ENCODE assay signal across 1 cellular context in the genomic region with DNA sequence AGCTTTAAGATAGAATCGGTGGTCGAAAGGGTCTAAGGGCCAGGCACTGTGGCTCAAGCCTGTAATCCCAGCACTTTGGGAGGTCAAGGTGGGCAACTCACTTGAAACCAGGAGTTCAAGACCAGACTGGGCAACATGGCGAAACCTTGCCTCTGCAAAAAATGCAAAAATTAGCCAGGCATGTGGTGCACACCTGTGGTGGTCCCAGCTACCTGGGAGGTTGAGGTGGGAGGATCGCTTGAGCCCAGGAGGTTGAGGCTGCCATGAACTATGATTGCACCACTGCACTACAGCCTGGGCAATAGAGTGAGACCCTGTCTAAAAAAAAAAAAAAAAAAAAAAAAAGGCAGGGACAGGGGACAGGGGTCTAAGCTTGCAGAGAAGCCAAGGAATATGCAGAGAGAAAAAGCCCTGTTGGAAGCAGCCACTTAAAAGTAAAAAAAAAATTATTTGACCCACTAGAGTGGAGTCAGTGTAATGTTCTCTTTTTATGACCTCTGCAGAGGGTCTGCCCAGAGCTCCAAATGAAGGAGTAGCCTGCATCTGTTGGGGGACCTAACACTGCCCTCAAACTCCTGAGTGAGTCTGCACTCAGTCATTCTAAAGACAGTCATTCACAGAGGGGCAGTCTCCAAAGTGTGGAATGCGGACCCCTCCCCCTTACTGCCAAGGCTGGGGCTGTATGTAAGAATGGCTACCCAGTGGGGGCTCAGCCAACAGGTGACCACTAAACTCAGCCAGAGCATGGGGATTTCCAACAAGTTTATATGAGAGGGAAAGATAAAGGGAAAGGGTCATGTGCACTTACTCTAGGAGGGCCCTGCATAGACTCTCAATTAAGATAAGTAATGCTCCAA.
A peak's percentile ranks its signal among the peaks of the same experiment; 100 is the strongest.
TF ChIP-seq lines count a peak whose summit lies in the region.

No MANE protein-coding gene starts in this region.

TF ChIP-seq in H1, 55 proteins besides CTCF, POLR2A, EP300 and RAD21 (continues in another document):
- TF ChIP-seq CREB1 (IDR thresholded peaks at IDR 0.05) = peak; percentile 20; the same call in 1 of the 2 replicates
- TF ChIP-seq NRF1 (IDR thresholded peaks at IDR 0.05; ENCODE audit: low read depth, low read length) = no peak
- peak; percentile 52 for TF ChIP-seq CHD7 (IDR thresholded peaks at IDR 0.05; ENCODE audit: insufficient replicate concordance, low read length)
- TF ChIP-seq SP4 (IDR thresholded peaks at IDR 0.05; ENCODE audit: low read length) = no peak
- TF ChIP-seq RNF2 (IDR thresholded peaks at IDR 0.05; ENCODE audit: borderline replicate concordance, low read depth, low read length, missing control alignments, poor library complexity, severe bottlenecking) = no peak
- TF ChIP-seq SP1 (IDR thresholded peaks at IDR 0.05; ENCODE audit: low read depth, low read length) = peak; percentile 91
- no peak for TF ChIP-seq FOSL1 (IDR thresholded peaks at IDR 0.05; ENCODE audit: insufficient read depth, low read depth, low read length)
- peak; percentile 30; the same call in 1 of the 2 replicates for TF ChIP-seq USF2 (IDR thresholded peaks at IDR 0.05; ENCODE audit: low read length)
- 0 out of 4 replicates have a peak, but pooled peaks of 1 of the 2 experiments have one; percentile 42 for TF ChIP-seq HDAC2 (IDR thresholded peaks at IDR 0.05; ENCODE audit: borderline replicate concordance in 1 of 2, low read depth in 2 of 2, low read length in 2 of 2)
- TF ChIP-seq CTBP2 (IDR thresholded peaks at IDR 0.05; ENCODE audit: borderline replicate concordance, insufficient read depth, insufficient read length, low read length) = peak; percentile 47
- TF ChIP-seq CHD2 (IDR thresholded peaks at IDR 0.05; ENCODE audit: low read length) = peak; percentile 45; the same call in 1 of the 2 replicates
- no peak for TF ChIP-seq PHF8 (conservative IDR thresholded peaks at IDR 0.05; ENCODE audit: low read depth, low read length)
- no peak for TF ChIP-seq SIX5 (IDR thresholded peaks at IDR 0.05; ENCODE audit: low read depth, low read length)
- no peak for TF ChIP-seq JUN (IDR thresholded peaks at IDR 0.05; ENCODE audit: low read depth, low read length)
- TF ChIP-seq, protein P1, sequence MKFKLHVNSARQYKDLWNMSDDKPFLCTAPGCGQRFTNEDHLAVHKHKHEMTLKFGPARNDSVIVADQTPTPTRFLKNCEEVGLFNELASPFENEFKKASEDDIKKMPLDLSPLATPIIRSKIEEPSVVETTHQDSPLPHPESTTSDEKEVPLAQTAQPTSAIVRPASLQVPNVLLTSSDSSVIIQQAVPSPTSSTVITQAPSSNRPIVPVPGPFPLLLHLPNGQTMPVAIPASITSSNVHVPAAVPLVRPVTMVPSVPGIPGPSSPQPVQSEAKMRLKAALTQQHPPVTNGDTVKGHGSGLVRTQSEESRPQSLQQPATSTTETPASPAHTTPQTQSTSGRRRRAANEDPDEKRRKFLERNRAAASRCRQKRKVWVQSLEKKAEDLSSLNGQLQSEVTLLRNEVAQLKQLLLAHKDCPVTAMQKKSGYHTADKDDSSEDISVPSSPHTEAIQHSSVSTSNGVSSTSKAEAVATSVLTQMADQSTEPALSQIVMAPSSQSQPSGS (IDR thresholded peaks at IDR 0.05; ENCODE audit: low read length) = no peak; the same call in 1 of the 2 replicates
- no peak for TF ChIP-seq SIN3A (conservative IDR thresholded peaks at IDR 0.05 in 1 of 2, IDR thresholded peaks at IDR 0.05 in 1 of 2; ENCODE audit: low read depth in 1 of 2, low read length in 2 of 2)
- TF ChIP-seq POLR2AphosphoS5 (IDR thresholded peaks at IDR 0.05; ENCODE audit: low read depth, low read length) = 0 out of 2 replicates have a peak, but pooled peaks have one; percentile 33
- no peak for TF ChIP-seq SRF (IDR thresholded peaks at IDR 0.05; ENCODE audit: low read depth, low read length)
- TF ChIP-seq TEAD4 (IDR thresholded peaks at IDR 0.05; ENCODE audit: low read depth, low read length) = peak; percentile 96
- no peak for TF ChIP-seq CHD1 (IDR thresholded peaks at IDR 0.05; ENCODE audit: low read depth, low read length)
- no peak for TF ChIP-seq KDM4A (IDR thresholded peaks at IDR 0.05; ENCODE audit: low read depth, low read length, severe bottlenecking)
- no peak for TF ChIP-seq CBX8 (IDR thresholded peaks at IDR 0.05; ENCODE audit: borderline replicate concordance, low read depth, low read length)
- TF ChIP-seq TBP (IDR thresholded peaks at IDR 0.05; ENCODE audit: low read depth, low read length) = no peak
- 0 out of 2 replicates have a peak, but pooled peaks have one; percentile 13 for TF ChIP-seq TAF1 (IDR thresholded peaks at IDR 0.05; ENCODE audit: low read depth, low read length)
- TF ChIP-seq BRCA1 (IDR thresholded peaks at IDR 0.05; ENCODE audit: low read depth, low read length) = no peak
- no peak for TF ChIP-seq CBX5 (IDR thresholded peaks at IDR 0.05; ENCODE audit: low read depth, low read length)
- TF ChIP-seq TCF12 (IDR thresholded peaks at IDR 0.05; ENCODE audit: low read depth, low read length) = 0 out of 2 replicates have a peak, but pooled peaks have one; percentile 89
- no peak for TF ChIP-seq SP2 (IDR thresholded peaks at IDR 0.05; ENCODE audit: low read length)
- 0 out of 2 replicates have a peak, but pooled peaks have one; percentile 32 for TF ChIP-seq POU5F1 (IDR thresholded peaks at IDR 0.05; ENCODE audit: low read depth, low read length)
- TF ChIP-seq GABPA (IDR thresholded peaks at IDR 0.05; ENCODE audit: borderline replicate concordance, insufficient read depth, low read length) = no peak
- no peak for TF ChIP-seq EZH2 (IDR thresholded peaks at IDR 0.05; ENCODE audit: low read depth, low read length, severe bottlenecking)
- TF ChIP-seq YY1 (IDR thresholded peaks at IDR 0.05; ENCODE audit: low read depth, low read length) = peak; percentile 72
- TF ChIP-seq ZNF274 (IDR thresholded peaks at IDR 0.05; ENCODE audit: borderline replicate concordance, extremely low read depth, low read length) = no peak
- TF ChIP-seq BACH1 (IDR thresholded peaks at IDR 0.05; ENCODE audit: low read length) = no peak
- TF ChIP-seq TAF7 (optimal IDR thresholded peaks at IDR 0.05; ENCODE audit: borderline replicate concordance, low read depth, low read length) = no peak
- no peak for TF ChIP-seq BCL11A (IDR thresholded peaks at IDR 0.05; ENCODE audit: low read depth in 2 of 2, low read length in 2 of 2)
- no peak for TF ChIP-seq GTF2F1 (IDR thresholded peaks at IDR 0.05; ENCODE audit: borderline replicate concordance, low read depth, low read length)
- TF ChIP-seq ASH2L (IDR thresholded peaks at IDR 0.05; ENCODE audit: low read length) = peak; percentile 99
- TF ChIP-seq MAFK (IDR thresholded peaks at IDR 0.05; ENCODE audit: low read depth, low read length) = no peak; the same call in 1 of the 2 replicates
- TF ChIP-seq, protein P2, sequence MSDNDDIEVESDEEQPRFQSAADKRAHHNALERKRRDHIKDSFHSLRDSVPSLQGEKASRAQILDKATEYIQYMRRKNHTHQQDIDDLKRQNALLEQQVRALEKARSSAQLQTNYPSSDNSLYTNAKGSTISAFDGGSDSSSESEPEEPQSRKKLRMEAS (IDR thresholded peaks at IDR 0.05) = no peak; the same call in 1 of the 2 replicates
- TF ChIP-seq ATF3 (IDR thresholded peaks at IDR 0.05; ENCODE audit: insufficient read depth, low read depth, low read length) = no peak
- no peak for TF ChIP-seq SAP30 (IDR thresholded peaks at IDR 0.05; ENCODE audit: insufficient read depth, insufficient replicate concordance, low read length)
- no peak for TF ChIP-seq EGR1 (IDR thresholded peaks at IDR 0.05; ENCODE audit: borderline replicate concordance, low read depth, low read length)
- TF ChIP-seq KDM5A (IDR thresholded peaks at IDR 0.05; ENCODE audit: low read length) = no peak
- no peak for TF ChIP-seq JUND (IDR thresholded peaks at IDR 0.05; ENCODE audit: low read length)
- 0 out of 2 replicates have a peak, but pooled peaks have one; percentile 30 for TF ChIP-seq E2F6 (IDR thresholded peaks at IDR 0.05)
- TF ChIP-seq RBBP5 (IDR thresholded peaks at IDR 0.05; ENCODE audit: borderline replicate concordance, low read depth, low read length) = peak; percentile 90; the same call in 1 of the 2 replicates
- no peak for TF ChIP-seq SUZ12 (IDR thresholded peaks at IDR 0.05; ENCODE audit: low read length)
- TF ChIP-seq RFX5 (IDR thresholded peaks at IDR 0.05; ENCODE audit: borderline replicate concordance, low read depth, low read length) = no peak
- peak; percentile 27 for TF ChIP-seq NANOG (IDR thresholded peaks at IDR 0.05; ENCODE audit: insufficient read depth, low read depth, low read length, poor library complexity, severe bottlenecking)
- TF ChIP-seq RXRA (IDR thresholded peaks at IDR 0.05; ENCODE audit: insufficient read depth, low read depth, low read length) = no peak
- no peak for TF ChIP-seq CEBPB (IDR thresholded peaks at IDR 0.05; ENCODE audit: low read depth, low read length)
- no peak for TF ChIP-seq SIRT6 (IDR thresholded peaks at IDR 0.05; ENCODE audit: low read length)
